Comparison of ENCODE assay signal across 1 cellular context in the genomic region with DNA sequence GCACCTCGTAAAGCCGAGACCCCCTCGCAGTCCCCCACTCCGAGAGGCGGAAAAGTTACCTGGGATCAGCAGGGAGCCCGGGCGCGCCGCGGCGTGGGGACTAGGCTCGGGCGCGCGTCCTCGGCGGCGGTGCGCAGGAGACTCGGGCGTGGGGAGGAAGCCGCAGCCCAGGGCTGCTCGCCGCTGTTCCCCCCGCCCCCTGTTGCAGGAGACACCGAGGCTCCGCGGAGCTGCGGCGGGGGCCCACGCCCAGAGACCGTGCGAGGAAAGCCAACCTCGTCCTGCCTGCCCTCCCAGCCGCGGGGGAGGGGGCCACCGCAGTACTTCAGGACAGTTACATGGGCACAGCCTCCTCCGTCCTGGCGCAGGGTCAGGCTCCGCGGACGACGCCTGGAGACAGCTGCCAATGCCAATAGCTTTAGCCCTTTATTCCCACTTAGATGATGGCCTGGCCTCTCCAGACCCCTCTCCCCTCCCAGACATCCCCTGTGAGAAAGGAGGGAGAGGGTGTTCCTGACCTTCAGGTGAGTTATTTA.
TF ChIP-seq lines count a peak whose summit lies in the region.

EPB41L3 (minus strand) TSS at position 144 of the 536 bp plus-strand sequence. CDS start 54,814 bp downstream, outside the sequence.

TF ChIP-seq in HEK293, 187 proteins besides CTCF, POLR2A, EP300 and RAD21 (continued from another document and continues in another):
- TF ChIP-seq ZNF214 (tag by site-specific recombination; IDR thresholded peaks at IDR 0.05; ENCODE audit: borderline replicate concordance) (no peak), ZNF16 (tag by site-specific recombination; IDR thresholded peaks at IDR 0.05; ENCODE audit: low read depth) (no peak), MEIS1 (CRISPR knock-in tag; IDR thresholded peaks at IDR 0.05; ENCODE audit: borderline replicate concordance) (no peak), ZSCAN16 (tag by site-specific recombination; IDR thresholded peaks at IDR 0.05) (no peak), IKZF3 (tag by site-specific recombination; IDR thresholded peaks at IDR 0.05) (0 out of 2 replicates have a peak, but pooled peaks have one; percentile 15), SCRT2 (tag by site-specific recombination; IDR thresholded peaks at IDR 0.05) (no peak), ZNF266 (tag by site-specific recombination; IDR thresholded peaks at IDR 0.05; ENCODE audit: low read depth) (no peak), ZBTB8A (tag by site-specific recombination; IDR thresholded peaks at IDR 0.05) (peak; percentile 46; the same call in 1 of the 2 replicates), ZSCAN23 (tag by site-specific recombination; IDR thresholded peaks at IDR 0.05) (no peak), ZNF830 (tag by site-specific recombination; IDR thresholded peaks at IDR 0.05; ENCODE audit: low read depth) (no peak), ZFP37 (tag by site-specific recombination; IDR thresholded peaks at IDR 0.05) (no peak; the same call in 1 of the 2 replicates), KLF8 (tag by site-specific recombination; IDR thresholded peaks at IDR 0.05) (peak; percentile 30; the same call in 1 of the 2 replicates), ZNF169 (tag by site-specific recombination; IDR thresholded peaks at IDR 0.05) (no peak), ZSCAN4 (tag by site-specific recombination; IDR thresholded peaks at IDR 0.05) (no peak), ZNF677 (tag by site-specific recombination; IDR thresholded peaks at IDR 0.05) (no peak), ZNF335 (tag by site-specific recombination; conservative IDR thresholded peaks at IDR 0.05) (peak; percentile 70), MYNN (tag by site-specific recombination; IDR thresholded peaks at IDR 0.05; ENCODE audit: borderline replicate concordance) (no peak), ZNF658 (tag by site-specific recombination; IDR thresholded peaks at IDR 0.05) (no peak), ZNF19 (tag by site-specific recombination; IDR thresholded peaks at IDR 0.05; ENCODE audit: low read depth) (no peak), ZNF530 (tag by site-specific recombination; IDR thresholded peaks at IDR 0.05; ENCODE audit: low read depth) (no peak), ZNF280C (tag by site-specific recombination; IDR thresholded peaks at IDR 0.05) (no peak), ZNF341 (tag by site-specific recombination; IDR thresholded peaks at IDR 0.05; ENCODE audit: low read depth) (peak; percentile 91), ZNF174 (tag by site-specific recombination; IDR thresholded peaks at IDR 0.05) (no peak), ZNF391 (tag by site-specific recombination; IDR thresholded peaks at IDR 0.05; ENCODE audit: borderline replicate concordance, low read depth) (0 out of 2 replicates have a peak, but pooled peaks have one; percentile 27), ZNF747 (tag by site-specific recombination; IDR thresholded peaks at IDR 0.05) (no peak), ZNF660 (tag by site-specific recombination; IDR thresholded peaks at IDR 0.05) (no peak), ZNF626 (tag by site-specific recombination; IDR thresholded peaks at IDR 0.05) (no peak), ZNF114 (tag by site-specific recombination; IDR thresholded peaks at IDR 0.05) (no peak), GLI4 (tag by site-specific recombination; IDR thresholded peaks at IDR 0.05) (no peak), ZNF324 (tag by site-specific recombination; IDR thresholded peaks at IDR 0.05) (no peak), ZNF580 (tag by site-specific recombination; IDR thresholded peaks at IDR 0.05) (no peak), ZNF132 (tag by site-specific recombination; IDR thresholded peaks at IDR 0.05; ENCODE audit: borderline replicate concordance) (no peak), KLF16 (tag by site-specific recombination; IDR thresholded peaks at IDR 0.05) (peak; percentile 35; the same call in 1 of the 2 replicates), ZNF398 (tag by site-specific recombination; IDR thresholded peaks at IDR 0.05) (peak; percentile 48; the same call in 1 of the 2 replicates), HOXC10 (CRISPR knock-in tag; IDR thresholded peaks at IDR 0.05) (no peak), HIC1 (tag by site-specific recombination; IDR thresholded peaks at IDR 0.05) (peak; percentile 55; the same call in 1 of the 2 replicates), ZNF394 (tag by site-specific recombination; IDR thresholded peaks at IDR 0.05; ENCODE audit: borderline replicate concordance) (peak; percentile 41; the same call in 1 of the 2 replicates), KLF7 (tag by site-specific recombination; IDR thresholded peaks at IDR 0.05; ENCODE audit: borderline replicate concordance) (no peak), ZNF558 (tag by site-specific recombination; IDR thresholded peaks at IDR 0.05) (no peak), ZNF571 (tag by site-specific recombination; IDR thresholded peaks at IDR 0.05) (no peak), HOXD13 (CRISPR knock-in tag; IDR thresholded peaks at IDR 0.05; ENCODE audit: borderline replicate concordance) (no peak), ZNF621 (tag by site-specific recombination; IDR thresholded peaks at IDR 0.05) (no peak), ZNF146 (tag by site-specific recombination; IDR thresholded peaks at IDR 0.05) (no peak), ZNF707 (tag by site-specific recombination; IDR thresholded peaks at IDR 0.05) (no peak), BCL11B (tag by site-specific recombination; IDR thresholded peaks at IDR 0.05; ENCODE audit: low read depth) (no peak), ZNF292 (tag by site-specific recombination; IDR thresholded peaks at IDR 0.05; ENCODE audit: borderline replicate concordance, low read depth) (no peak), ZNF48 (tag by site-specific recombination; IDR thresholded peaks at IDR 0.05) (no peak), ZBTB48 (tag by site-specific recombination; IDR thresholded peaks at IDR 0.05) (no peak), ZNF433 (tag by site-specific recombination; IDR thresholded peaks at IDR 0.05; ENCODE audit: low read depth) (no peak), ZNF354C (tag by site-specific recombination; IDR thresholded peaks at IDR 0.05; ENCODE audit: borderline replicate concordance, low read depth) (no peak), ZNF629 (tag by site-specific recombination; IDR thresholded peaks at IDR 0.05) (no peak), SP7 (tag by site-specific recombination; IDR thresholded peaks at IDR 0.05) (0 out of 2 replicates have a peak, but pooled peaks have one; percentile 24), ZFP69B (tag by site-specific recombination; IDR thresholded peaks at IDR 0.05) (0 out of 2 replicates have a peak, but pooled peaks have one; percentile 15), ZNF140 (tag by site-specific recombination; IDR thresholded peaks at IDR 0.05) (no peak), ZNF585B (tag by site-specific recombination; IDR thresholded peaks at IDR 0.05) (no peak), ZNF24 (tag by site-specific recombination; IDR thresholded peaks at IDR 0.05) (no peak)
- TF ChIP-seq, protein P1, sequence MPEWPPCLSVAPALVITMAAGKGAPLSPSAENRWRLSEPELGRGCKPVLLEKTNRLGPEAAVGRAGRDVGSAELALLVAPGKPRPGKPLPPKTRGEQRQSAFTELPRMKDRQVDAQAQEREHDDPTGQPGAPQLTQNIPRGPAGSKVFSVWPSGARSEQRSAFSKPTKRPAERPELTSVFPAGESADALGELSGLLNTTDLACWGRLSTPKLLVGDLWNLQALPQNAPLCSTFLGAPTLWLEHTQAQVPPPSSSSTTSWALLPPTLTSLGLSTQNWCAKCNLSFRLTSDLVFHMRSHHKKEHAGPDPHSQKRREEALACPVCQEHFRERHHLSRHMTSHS (tag by site-specific recombination; IDR thresholded peaks at IDR 0.05): no peak
- TF ChIP-seq, protein P2, sequence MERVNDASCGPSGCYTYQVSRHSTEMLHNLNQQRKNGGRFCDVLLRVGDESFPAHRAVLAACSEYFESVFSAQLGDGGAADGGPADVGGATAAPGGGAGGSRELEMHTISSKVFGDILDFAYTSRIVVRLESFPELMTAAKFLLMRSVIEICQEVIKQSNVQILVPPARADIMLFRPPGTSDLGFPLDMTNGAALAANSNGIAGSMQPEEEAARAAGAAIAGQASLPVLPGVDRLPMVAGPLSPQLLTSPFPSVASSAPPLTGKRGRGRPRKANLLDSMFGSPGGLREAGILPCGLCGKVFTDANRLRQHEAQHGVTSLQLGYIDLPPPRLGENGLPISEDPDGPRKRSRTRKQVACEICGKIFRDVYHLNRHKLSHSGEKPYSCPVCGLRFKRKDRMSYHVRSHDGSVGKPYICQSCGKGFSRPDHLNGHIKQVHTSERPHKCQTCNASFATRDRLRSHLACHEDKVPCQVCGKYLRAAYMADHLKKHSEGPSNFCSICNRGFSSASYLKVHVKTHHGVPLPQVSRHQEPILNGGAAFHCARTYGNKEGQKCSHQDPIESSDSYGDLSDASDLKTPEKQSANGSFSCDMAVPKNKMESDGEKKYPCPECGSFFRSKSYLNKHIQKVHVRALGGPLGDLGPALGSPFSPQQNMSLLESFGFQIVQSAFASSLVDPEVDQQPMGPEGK (tag by site-specific recombination; IDR thresholded peaks at IDR 0.05): peak; percentile 81
- TF ChIP-seq, protein P3, sequence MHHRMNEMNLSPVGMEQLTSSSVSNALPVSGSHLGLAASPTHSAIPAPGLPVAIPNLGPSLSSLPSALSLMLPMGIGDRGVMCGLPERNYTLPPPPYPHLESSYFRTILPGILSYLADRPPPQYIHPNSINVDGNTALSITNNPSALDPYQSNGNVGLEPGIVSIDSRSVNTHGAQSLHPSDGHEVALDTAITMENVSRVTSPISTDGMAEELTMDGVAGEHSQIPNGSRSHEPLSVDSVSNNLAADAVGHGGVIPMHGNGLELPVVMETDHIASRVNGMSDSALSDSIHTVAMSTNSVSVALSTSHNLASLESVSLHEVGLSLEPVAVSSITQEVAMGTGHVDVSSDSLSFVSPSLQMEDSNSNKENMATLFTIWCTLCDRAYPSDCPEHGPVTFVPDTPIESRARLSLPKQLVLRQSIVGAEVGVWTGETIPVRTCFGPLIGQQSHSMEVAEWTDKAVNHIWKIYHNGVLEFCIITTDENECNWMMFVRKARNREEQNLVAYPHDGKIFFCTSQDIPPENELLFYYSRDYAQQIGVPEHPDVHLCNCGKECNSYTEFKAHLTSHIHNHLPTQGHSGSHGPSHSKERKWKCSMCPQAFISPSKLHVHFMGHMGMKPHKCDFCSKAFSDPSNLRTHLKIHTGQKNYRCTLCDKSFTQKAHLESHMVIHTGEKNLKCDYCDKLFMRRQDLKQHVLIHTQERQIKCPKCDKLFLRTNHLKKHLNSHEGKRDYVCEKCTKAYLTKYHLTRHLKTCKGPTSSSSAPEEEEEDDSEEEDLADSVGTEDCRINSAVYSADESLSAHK (tag by site-specific recombination; IDR thresholded peaks at IDR 0.05): no peak
